ENCODE assay signal across 1 cellular context in the genomic region with DNA sequence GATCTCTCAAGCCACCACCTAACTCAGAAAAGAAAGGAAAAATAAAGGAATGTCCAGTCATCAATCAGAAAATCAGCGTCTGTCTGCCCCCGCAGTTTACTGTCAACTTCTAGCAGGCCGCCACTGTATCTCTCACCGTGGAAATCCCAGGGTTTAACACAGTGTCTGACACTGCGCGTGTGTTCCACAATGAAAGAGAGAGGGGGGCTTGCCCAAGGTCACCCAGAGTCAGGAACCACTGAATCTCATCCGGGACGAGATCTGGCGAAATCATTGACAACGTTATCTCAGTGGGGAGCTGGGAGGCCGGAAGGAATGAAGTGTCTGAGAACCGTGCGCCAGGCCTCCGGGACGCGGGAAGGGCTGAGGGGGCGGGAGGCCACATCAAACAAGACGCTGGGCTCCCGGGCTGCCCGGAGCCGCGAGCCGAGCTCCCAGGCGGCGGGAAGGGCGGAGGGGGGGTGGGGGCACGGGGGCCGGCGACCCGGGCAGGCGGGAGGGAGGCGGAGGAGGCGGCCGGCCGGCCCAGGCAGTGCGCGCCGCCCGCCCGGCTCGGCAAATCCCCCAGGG.
TF ChIP-seq lines count a peak whose summit lies in the region.

No MANE protein-coding gene starts in this region.

TF ChIP-seq in IMR-90, 13 proteins besides CTCF, POLR2A, EP300 and RAD21:
- TF ChIP-seq RFX5 (IDR thresholded peaks at IDR 0.05; ENCODE audit: low read depth, low read length) (no peak), CEBPB (IDR thresholded peaks at IDR 0.05; ENCODE audit: low read depth, low read length) (peak; percentile 43; the same call in 1 of the 2 replicates), MAFK (IDR thresholded peaks at IDR 0.05; ENCODE audit: low read depth, low read length) (no peak), BHLHE40 (IDR thresholded peaks at IDR 0.05; ENCODE audit: low read depth, low read length) (peak; percentile 76)
